ENCODE assay signal across 17 cellular contexts in genomic region chr21:37827878-37828277, GRCh38.
"Had no signal": no experiment of that assay in that cellular context is flagged by ENCODE, and none has a peak within 500 bp of the region (broad histone marks: within the 10 kb centered on the region; RNA-seq: fewer than 3 reads in every experiment).

No MANE protein-coding gene starts in this region.

- H3K27me3 ChIP-seq: upper lobe of right lung had no signal

- DNase-seq: activated CD4-positive, alpha-beta T cell treated with anti-CD3 and anti-CD28 coated beads for 1 hour; activated CD8-positive, alpha-beta memory T cell treated with anti-CD3 and anti-CD28 coated beads for 24 hours; activated CD8-positive, alpha-beta memory T cell treated with anti-CD3 and anti-CD28 coated beads, Interleukin-2, amount 50 U/mL, for 48 hours; activated effector memory CD4-positive, alpha-beta T cell treated with Interleukin-2 at 50 U/mL for 16 hours; activated naive CD4-positive, alpha-beta T cell treated with anti-CD3 and anti-CD28 coated beads, Interleukin-2, amount 10 ng/mL, durations not matched to agents 7 days and 5 days; activated T-cell treated with anti-CD3 and anti-CD28 coated beads, Interleukin-2, amount 50 U/mL, for 48 hours; effector memory CD8-positive, alpha-beta T cell; esophagus squamous epithelium; lower lobe of right lung; nucleus accumbens; retina; stimulated activated CD4-positive, alpha-beta T cell treated with anti-CD3 and anti-CD28 coated beads, Interleukin-2, amount 100 ng/mL, for 24 hours; T-helper 2 cell; upper lobe of right lung had no signal

- H3K9me3 ChIP-seq: esophagus squamous epithelium, lower lobe of right lung, thoracic aorta, upper lobe of right lung had no signal

- H3K27ac ChIP-seq: esophagus squamous epithelium, lower lobe of right lung, thoracic aorta, upper lobe of right lung had no signal

- H3K4me1 ChIP-seq: esophagus squamous epithelium, lower lobe of right lung, upper lobe of right lung had no signal

- FAIRE-seq: astrocyte had no signal

- H3K36me3 ChIP-seq: esophagus squamous epithelium, lower lobe of right lung, thoracic aorta, upper lobe of right lung, WERI-Rb-1 had no signal

- H3K4me3 ChIP-seq: esophagus squamous epithelium, lower lobe of right lung, thoracic aorta, upper lobe of right lung had no signal
